In genomic region chr4:159175989-159176375, GRCh38 we compare ENCODE assay signal across 11 cellular contexts.
A peak's percentile ranks its signal among the peaks of the same experiment; 100 is the strongest.
DNase-seq lines count a peak whose midpoint lies in the region; ATAC-seq lines count a peak whose summit lies in the region.
"Had no signal": no experiment of that assay in that cellular context is flagged by ENCODE, and none has a peak within 500 bp of the region (broad histone marks: within the 10 kb centered on the region; RNA-seq: fewer than 3 reads in every experiment).

No MANE protein-coding gene starts in this region.

- H3K27me3 ChIP-seq in adipocyte (replicated peaks; ENCODE audit: control insufficient read depth, insufficient read depth, low read length) (no peaks in the 10 kb centered on the region), iPS-18a (ENCODE audit: control insufficient read depth, insufficient read depth, low read length) (no peaks in the 10 kb centered on the region), stomach smooth muscle (ENCODE audit: control insufficient read depth in 1 of 2, insufficient read depth in 2 of 2, low read length in 2 of 2) (no peaks in the 10 kb centered on the region)
- H3K27me3 ChIP-seq: SJCRH30, testis had no signal

- H3K9me3 ChIP-seq in adipocyte (ENCODE audit: control insufficient read depth, low read length) = no peaks in the 10 kb centered on the region
- no peaks in the 10 kb centered on the region for H3K9me3 ChIP-seq in iPS-18a (ENCODE audit: control insufficient read depth, low read depth, low read length)
- H3K9me3 ChIP-seq in stomach smooth muscle (ENCODE audit: control insufficient read depth in 2 of 2, low read length in 2 of 2) = no peaks in the 10 kb centered on the region
- H3K9me3 ChIP-seq: SJCRH30, testis had no signal

- H3K9ac ChIP-seq in adipocyte (ENCODE audit: low read length) (peak overlapping the region; percentile 31), iPS-18a (ENCODE audit: low read length) (peak overlapping the region; percentile 47), stomach smooth muscle (ENCODE audit: low read length in 2 of 2) (peak overlapping the region in 1 of 2 donors; percentile 37)

- no peak overlapping the region for H3K4me3 ChIP-seq in adipocyte (ENCODE audit: low read length)
- H3K4me3 ChIP-seq in iPS-18a (ENCODE audit: low read length) = peak overlapping the region; percentile 36
- peak overlapping the region in 1 of 2 donors; percentile 58 for H3K4me3 ChIP-seq in stomach smooth muscle (ENCODE audit: low read length in 2 of 2)
- H3K4me3 ChIP-seq: SJCRH30, testis had no signal

- H3K27ac ChIP-seq in iPS-18a (ENCODE audit: low read length) (peak overlapping the region; percentile 74), stomach smooth muscle (ENCODE audit: low read length) (peak overlapping the region; percentile 32), substantia nigra (ENCODE audit: low read depth, low read length, poor library complexity, severe bottlenecking) (no peak overlapping the region)
- H3K27ac ChIP-seq: 22Rv1, SJCRH30, testis had no signal

- DNase-seq in DMS53 (lab: John Stamatoyannopoulos, UW) (peak; percentile 15), DMS53 treated with DMSO at 0.1 percent for 48 hours (lab: John Stamatoyannopoulos, UW; ENCODE audit: unreplicated experiment) (no peak), adipocyte (ENCODE audit: low read depth) (no peak), HuH-7.5 (ENCODE audit: low spot score) (no peak), substantia nigra (lab: John Stamatoyannopoulos, UW) (no peak)

- no peak for ATAC-seq in HG03280 (IDR thresholded peaks at IDR 0.05; ENCODE audit: unreplicated experiment)

- peaks cover 49% of the 10 kb centered on the region for H3K4me1 ChIP-seq in adipocyte (ENCODE audit: control insufficient read depth, insufficient read depth, low read length)
- H3K4me1 ChIP-seq in iPS-18a (ENCODE audit: control insufficient read depth, low read depth, low read length) = peaks cover 32% of the 10 kb centered on the region
- H3K4me1 ChIP-seq in stomach smooth muscle (ENCODE audit: control insufficient read depth, insufficient read depth, low read length) = peaks cover 11% of the 10 kb centered on the region
- H3K4me1 ChIP-seq: SJCRH30, testis had no signal

- no peaks in the 10 kb centered on the region for H3K36me3 ChIP-seq in adipocyte (ENCODE audit: control insufficient read depth, insufficient read depth, low read length, severe bottlenecking)
- no peaks in the 10 kb centered on the region for H3K36me3 ChIP-seq in iPS-18a (ENCODE audit: control insufficient read depth, low read depth, low read length)
- H3K36me3 ChIP-seq in stomach smooth muscle (ENCODE audit: control insufficient read depth in 2 of 2, insufficient read depth in 2 of 2, low read length in 2 of 2) = no peaks in the 10 kb centered on the region
- H3K36me3 ChIP-seq: SJCRH30 had no signal
